In genomic region chr17:28392491-28392890, GRCh38 we compare ENCODE assay signal across 25 cellular contexts. TPM values are rescaled to one million over a fixed set of nuclear protein-coding genes. Genes with fewer than 3 reads are reported as not detected.
DNase-seq lines count a peak whose midpoint lies in the region; FAIRE-seq and TF ChIP-seq lines count a peak whose summit lies in the region.
"Had no signal": no experiment of that assay in that cellular context is flagged by ENCODE, and none has a peak within 500 bp of the region (broad histone marks: within the 10 kb centered on the region; RNA-seq: fewer than 3 reads in every experiment).

No MANE protein-coding gene starts in this region.

- no peak overlapping the region for H3K4me2 ChIP-seq in H9 (ENCODE audit: insufficient read depth, insufficient read length, low read length)
- no peak overlapping the region for H3K4me2 ChIP-seq in endothelial cell of umbilical vein (ENCODE audit: insufficient read depth, low read length)
- no peak overlapping the region for H3K4me2 ChIP-seq in mesenchymal stem cell (ENCODE audit: low read length, poor library complexity, severe bottlenecking)
- H3K4me2 ChIP-seq: BLaER1 treated with 17β-estradiol and CSF1 and Interleukin-3, amounts not matched to agents 10 nM and 100 nM had no signal

- no peak overlapping the region for H4K5ac ChIP-seq in H9 (ENCODE audit: insufficient read length, low read depth, low read length)

- dilution Hi-C loops in endothelial cell of umbilical vein (cut with MboI; ENCODE audit: extremely low pct_ligation_motif_present, low sequenced_read_pairs), result no loop called here

- H3K79me1 ChIP-seq in H9 (ENCODE audit: insufficient read depth, low read depth, low read length, poor library complexity, severe bottlenecking), result no peaks in the 10 kb centered on the region
- H3K79me1 ChIP-seq in mesenchymal stem cell (replicated peaks; ENCODE audit: low read length, poor library complexity, severe bottlenecking), result no peaks in the 10 kb centered on the region

- H3K4ac ChIP-seq in H9 (ENCODE audit: low read depth, low read length) (no peak overlapping the region), mesenchymal stem cell (ENCODE audit: low read depth in 1 of 2, low read length in 2 of 2) (no peak overlapping the region)

- no TSS peak for BruUV-seq in endothelial cell of umbilical vein (replicated peaks; lab: Mats Ljungman, UMichigan)

- H2BK5ac ChIP-seq in H9 (ENCODE audit: insufficient read length, low read length), result no peak overlapping the region
- H2BK5ac ChIP-seq in mesenchymal stem cell (ENCODE audit: low read depth, low read length, poor library complexity, severe bottlenecking), result no peak overlapping the region

- H3K14ac ChIP-seq in H9 (ENCODE audit: insufficient read depth, low read length) (no peak overlapping the region; the same call in 1 of the 2 replicates), mesenchymal stem cell (ENCODE audit: low read length in 2 of 2) (no peak overlapping the region)

- POLR2A ChIA-PET in endothelial cell of umbilical vein (lab: Charles Lee), result no interaction called here

- H4K20me1 ChIP-seq in H9 (ENCODE audit: control insufficient read depth, insufficient read depth, insufficient read length) (no peaks in the 10 kb centered on the region), endothelial cell of umbilical vein (replicated peaks; ENCODE audit: control insufficient read depth, extremely low read depth, insufficient read depth, low read length) (no peaks in the 10 kb centered on the region)

- H2BK12ac ChIP-seq in H9 (ENCODE audit: insufficient read length, low read depth, low read length) (no peak overlapping the region), mesenchymal stem cell (ENCODE audit: low read length in 2 of 2) (no peak overlapping the region)

- H3K36me3 Mint-ChIP-seq in H9 (ENCODE audit: insufficient read depth in 1 of 3, low read depth in 3 of 3), result peaks cover 0 to 3% (median 0%) of the 10 kb centered on the region in 3 experiments; a peak in 2 of 7 replicates

- intact Hi-C loops in endothelial cell of umbilical vein (cut with micrococcal nuclease), result no loop called here

- no peak overlapping the region for H3K27ac ChIP-seq in H9 (ENCODE audit: insufficient read length, low read depth, low read length)
- H3K27ac ChIP-seq in endothelial cell of umbilical vein (ENCODE audit: insufficient read depth, low read depth, low read length), result no peak overlapping the region
- no peak overlapping the region for H3K27ac ChIP-seq in mesenchymal stem cell (ENCODE audit: low read length, poor library complexity, severe bottlenecking)
- H3K27ac ChIP-seq: 22Rv1; BLaER1 treated with 17β-estradiol and CSF1 and Interleukin-3, amounts not matched to agents 10 nM and 100 nM; RWPE1 had no signal

- H3K9me3 ChIP-seq in H9 (ENCODE audit: control insufficient read depth, low read depth, low read length) (no peaks in the 10 kb centered on the region), endothelial cell of umbilical vein (replicated peaks; ENCODE audit: control insufficient read depth, insufficient read depth, low read length) (no peaks in the 10 kb centered on the region), mesenchymal stem cell (ENCODE audit: control insufficient read depth, low read length) (no peaks in the 10 kb centered on the region)
- H3K9me3 ChIP-seq: BLaER1 treated with 17β-estradiol and CSF1 and Interleukin-3, amounts not matched to agents 10 nM and 100 nM; Caco-2 had no signal

- H3K4me1 Mint-ChIP-seq in H9, result peaks cover 0 to 11% of the 10 kb centered on the region in 2 experiments; a peak in 2 of 4 replicates

- no peak overlapping the region for H3K56ac ChIP-seq in H9 (ENCODE audit: insufficient read length, low read depth, low read length)

- no peaks in the 10 kb centered on the region for H3K9me3 Mint-ChIP-seq in H9
- H3K9me3 Mint-ChIP-seq: CD4-positive, alpha-beta memory T cell had no signal

- H2AK5ac ChIP-seq in H9 (ENCODE audit: insufficient read length, low read length), result no peak overlapping the region
- H2AK5ac ChIP-seq in mesenchymal stem cell (ENCODE audit: low read length, severe bottlenecking), result no peak overlapping the region

- H3K79me2 ChIP-seq in H9 (ENCODE audit: insufficient read depth, low read length) (no peaks in the 10 kb centered on the region), endothelial cell of umbilical vein (ENCODE audit: control insufficient read depth, insufficient read depth, low read length) (no peaks in the 10 kb centered on the region)

- TF ChIP-seq CTCF in H9 (conservative IDR thresholded peaks at IDR 0.05) (no peak), endothelial cell of umbilical vein (IDR thresholded peaks at IDR 0.05; ENCODE audit: extremely low read depth in 1 of 2, insufficient read depth in 1 of 2, low read depth in 1 of 2, low read length in 2 of 2) (no peak)

- H2BK20ac ChIP-seq in H9 (ENCODE audit: low read depth, low read length, poor library complexity, severe bottlenecking), result no peak overlapping the region

- H3K4me3 ChIP-seq in endothelial cell of umbilical vein (replicated peaks in 1 of 3; ENCODE audit: insufficient read depth in 1 of 3, low read depth in 1 of 3, low read length in 3 of 3), result no peak overlapping the region
- no peak overlapping the region for H3K4me3 ChIP-seq in mesenchymal stem cell (ENCODE audit: insufficient read depth in 1 of 2, low read depth in 1 of 2, low read length in 2 of 2)
- H3K4me3 ChIP-seq: BLaER1 treated with 17β-estradiol and CSF1 and Interleukin-3, amounts not matched to agents 10 nM and 100 nM had no signal

- H3K23me2 ChIP-seq in H9 (ENCODE audit: insufficient read length, low read depth, low read length, poor library complexity, severe bottlenecking), result no peaks in the 10 kb centered on the region

- FAIRE-seq in endothelial cell of umbilical vein (lab: Jason Lieb, UNC), result no peak
- FAIRE-seq: GM18507, HTR-8/SVneo had no signal

- H4K8ac ChIP-seq in H9 (replicated peaks; ENCODE audit: insufficient read length, low read depth, low read length) (no peak overlapping the region), mesenchymal stem cell (ENCODE audit: low read length) (no peak overlapping the region)

- no peak overlapping the region for H3K4me3 Mint-ChIP-seq in H9
- H3K4me3 Mint-ChIP-seq: CD4-positive, alpha-beta memory T cell had no signal

- peak; percentile 55 for DNase-seq in AG20443 (ENCODE audit: low spot score)
- peak; percentile 46 for DNase-seq in H9
- DNase-seq in endothelial cell of umbilical vein (ENCODE audit: low read depth, low spot score), result peak; percentile 20
- DNase-seq in mesenchymal stem cell, result no peak
- no peak for DNase-seq in H4 (ENCODE audit: low spot score)
- no peak for DNase-seq in foreskin melanocyte
- DNase-seq in effector CD8-positive, alpha-beta T cell (lab: John Stamatoyannopoulos, UW), result no peak
- DNase-seq in NCI-H774 (lab: John Stamatoyannopoulos, UW), result no peak
- DNase-seq: ACHN; Caco-2; CD4-positive, alpha-beta memory T cell; DND-41; KG1; NCI-H1092 treated with DMSO at 0.1 percent for 48 hours; NCI-H1436 treated with DMSO at 0.1 percent for 48 hours; NCI-H1930; NCI-H510A treated with DMSO at 0.1 percent for 48 hours; NCI-H748 treated with DMSO at 0.1 percent for 48 hours; NK-92 treated with Interleukin-12 subunit alpha and Interleukin-12 subunit beta, amount 100 ng/mL, for 24 hours; SIG-M5 had no signal

- H3K9ac ChIP-seq in H9 (ENCODE audit: extremely low read depth, insufficient read length, low read length), result no peak overlapping the region
- no peak overlapping the region for H3K9ac ChIP-seq in endothelial cell of umbilical vein (replicated peaks; ENCODE audit: extremely low read depth, insufficient read depth, low read length)
- H3K9ac ChIP-seq in mesenchymal stem cell (ENCODE audit: low read length), result peak overlapping the region; percentile 1
- H3K9ac ChIP-seq: BLaER1 treated with 17β-estradiol and CSF1 and Interleukin-3, amounts not matched to agents 10 nM and 100 nM had no signal

- TF ChIP-seq POLR2A in endothelial cell of umbilical vein (IDR thresholded peaks at IDR 0.05; ENCODE audit: low read depth, low read length), result no peak

- CTCF ChIA-PET in endothelial cell of umbilical vein (lab: Charles Lee), result interaction anchor here (1.9 kb wide), 1 partner anchor 24 kb away, joined by 11 read pairs; no protein-coding TSS in a partner anchor

- H3T11ph ChIP-seq in H9 (ENCODE audit: low read length), result no peak overlapping the region

- no peaks in the 10 kb centered on the region for H3K9me1 ChIP-seq in endothelial cell of umbilical vein (replicated peaks; ENCODE audit: control insufficient read depth, extremely low read depth, insufficient read depth, low read length)

- H4K91ac ChIP-seq in H9 (ENCODE audit: insufficient read length, low read depth, low read length) (no peak overlapping the region), mesenchymal stem cell (ENCODE audit: low read length) (no peak overlapping the region)

- no peaks in the 10 kb centered on the region for H3K27me3 ChIP-seq in H9 (ENCODE audit: insufficient read depth, low read length)
- no peaks in the 10 kb centered on the region for H3K27me3 ChIP-seq in endothelial cell of umbilical vein (ENCODE audit: control insufficient read depth in 2 of 2, insufficient read depth in 2 of 2, low read length in 2 of 2)
- H3K27me3 ChIP-seq in mesenchymal stem cell (ENCODE audit: control insufficient read depth in 1 of 2, insufficient read depth in 1 of 2, low read length in 2 of 2), result no peaks in the 10 kb centered on the region
- H3K27me3 ChIP-seq: BLaER1 treated with 17β-estradiol and CSF1 and Interleukin-3, amounts not matched to agents 10 nM and 100 nM had no signal

- H3K36me3 ChIP-seq in endothelial cell of umbilical vein (ENCODE audit: control insufficient read depth in 2 of 2, extremely low read depth in 1 of 2, insufficient read depth in 2 of 2, low read length in 2 of 2) (peaks cover 0 to 2% of the 10 kb centered on the region in 2 experiments), mesenchymal stem cell (ENCODE audit: control insufficient read depth in 1 of 2, insufficient read depth in 2 of 2, low read depth in 1 of 2, low read length in 2 of 2) (peaks cover 17 to 34% of the 10 kb centered on the region in 2 experiments)

- H2BK120ac ChIP-seq in H9 (ENCODE audit: low read depth, low read length, poor library complexity, severe bottlenecking) (no peak overlapping the region), mesenchymal stem cell (ENCODE audit: low read depth, low read length) (no peak overlapping the region)

- no peak overlapping the region for H2AFZ ChIP-seq in H9 (ENCODE audit: low read length)
- no peak overlapping the region for H2AFZ ChIP-seq in endothelial cell of umbilical vein (ENCODE audit: low read depth, low read length)
- H2AFZ ChIP-seq in mesenchymal stem cell (ENCODE audit: low read depth, low read length), result no peak overlapping the region

- H3K4me1 ChIP-seq in H9 (ENCODE audit: insufficient read depth, low read length) (no peaks in the 10 kb centered on the region), endothelial cell of umbilical vein (ENCODE audit: control insufficient read depth, extremely low read depth, insufficient read depth, low read length) (peaks cover 4% of the 10 kb centered on the region), mesenchymal stem cell (ENCODE audit: control insufficient read depth, insufficient read depth, low read depth, low read length) (peaks cover 3% of the 10 kb centered on the region)

- H2BK15ac ChIP-seq in H9 (ENCODE audit: low read depth, low read length) (no peak overlapping the region), mesenchymal stem cell (ENCODE audit: low read depth, poor library complexity, severe bottlenecking) (no peak overlapping the region)

- H3K27me3 Mint-ChIP-seq in H9 (ENCODE audit: low read depth), result peaks cover 16% of the 10 kb centered on the region
- H3K27me3 Mint-ChIP-seq: CD4-positive, alpha-beta memory T cell had no signal

- no peak overlapping the region for H3K23ac ChIP-seq in H9 (ENCODE audit: insufficient read length, low read depth, low read length)
- H3K23ac ChIP-seq in mesenchymal stem cell (ENCODE audit: low read length in 2 of 2), result no peak overlapping the region

- peak overlapping the region in 1 of 3 experiments; percentile 40; a peak in 1 of 7 replicates for H3K27ac Mint-ChIP-seq in H9
- H3K27ac Mint-ChIP-seq: CD4-positive, alpha-beta memory T cell had no signal

- WGBS in H9 (ENCODE audit: extremely low coverage, insufficient read length, low lambda C conversion rate), result no CpG with 5 or more reads among the region's 10 CpGs
- WGBS in mesenchymal stem cell, result 69% methylated on average over 10 of the region's 10 CpGs

- no peak overlapping the region for H3K18ac ChIP-seq in H9 (ENCODE audit: insufficient read length, low read depth, low read length)
- no peak overlapping the region for H3K18ac ChIP-seq in mesenchymal stem cell (ENCODE audit: low read depth in 1 of 2, low read length in 2 of 2)

RNA-seq across cellular contexts. Expression of gene SLC46A1, which starts 13.5 kb away (rescaled TPM):
- total RNA-seq in H9 (2021) (8.7 and 9.1 TPM in 2 replicates), endothelial cell of umbilical vein (1.8 and 4.1 TPM in 2 replicates)
- polyA plus RNA-seq in endothelial cell of umbilical vein, result 2.2 and 2.6 TPM in 2 replicates
- polyA plus RNA-seq in endothelial cell of umbilical vein (2011; cell fraction: cytosol; rRNA removed), result 1.7 and 2.0 TPM in 2 replicates
- polyA plus RNA-seq in endothelial cell of umbilical vein (2011; cell fraction: nucleus; rRNA removed), result 1.4 and 2.9 TPM in 2 replicates
- polyA plus RNA-seq in endothelial cell of umbilical vein (2012), result 3.9 and 4.2 TPM in 2 replicates
- 3.9 and 4.3 TPM in 2 replicates for polyA minus RNA-seq in endothelial cell of umbilical vein
- 15.4 TPM for polyA minus RNA-seq in endothelial cell of umbilical vein (2011; cell fraction: cytosol; rRNA and poly(A)+ RNA removed)
- 1.3 and 3.6 TPM in 2 replicates for polyA minus RNA-seq in endothelial cell of umbilical vein (2011; cell fraction: nucleus; rRNA and poly(A)+ RNA removed)
- polyA plus RNA-seq in mesenchymal stem cell (2013, experiment 1 of 2), result 3.4 TPM
- 3.4 TPM for polyA plus RNA-seq in mesenchymal stem cell (2013, experiment 2 of 2)
- total RNA-seq in H4 (2014; rRNA removed; shearing (Covaris generic)), result 4.7 and 4.9 TPM in 2 replicates

RNA-seq across cellular contexts. Expression of gene SARM1, which starts 21.0 kb away (rescaled TPM):
- 5.1 and 5.4 TPM in 2 replicates for total RNA-seq in H9 (2021)
- total RNA-seq in endothelial cell of umbilical vein, result 4.6 and 7.0 TPM in 2 replicates
- polyA plus RNA-seq in endothelial cell of umbilical vein, result 5.6 and 7.0 TPM in 2 replicates
- 5.0 and 5.3 TPM in 2 replicates for polyA plus RNA-seq in endothelial cell of umbilical vein (2011; cell fraction: cytosol; rRNA removed)
- polyA plus RNA-seq in endothelial cell of umbilical vein (2011; cell fraction: nucleus; rRNA removed), result 15.8 and 17.6 TPM in 2 replicates
- 3.9 and 5.7 TPM in 2 replicates for polyA plus RNA-seq in endothelial cell of umbilical vein (2012)
- polyA minus RNA-seq in endothelial cell of umbilical vein, result 9.7 and 14.9 TPM in 2 replicates
- 4.3 TPM for polyA minus RNA-seq in endothelial cell of umbilical vein (2011; cell fraction: cytosol; rRNA and poly(A)+ RNA removed)
- 7.5 and 9.3 TPM in 2 replicates for polyA minus RNA-seq in endothelial cell of umbilical vein (2011; cell fraction: nucleus; rRNA and poly(A)+ RNA removed)
- polyA plus RNA-seq in mesenchymal stem cell (2013, experiment 1 of 2), result 4.1 TPM
- 3.9 TPM for polyA plus RNA-seq in mesenchymal stem cell (2013, experiment 2 of 2)
- total RNA-seq in H4 (2014; rRNA removed; shearing (Covaris generic)), result 8.7 and 11.2 TPM in 2 replicates

RNA-seq across cellular contexts. Expression of gene VTN, which starts 22.4 kb away (rescaled TPM):
- total RNA-seq in H9 (2021), result 0.13 TPM in 1 of 2 replicates, not detected in the other
- not detected in 2 replicates for total RNA-seq in endothelial cell of umbilical vein
- 0.68 and 1.1 TPM in 2 replicates for polyA plus RNA-seq in endothelial cell of umbilical vein
- 0.26 and 0.55 TPM in 2 replicates for polyA plus RNA-seq in endothelial cell of umbilical vein (2011; cell fraction: cytosol; rRNA removed)
- 0.68 and 0.77 TPM in 2 replicates for polyA plus RNA-seq in endothelial cell of umbilical vein (2011; cell fraction: nucleus; rRNA removed)
- 0.31 and 0.40 TPM in 2 replicates for polyA plus RNA-seq in endothelial cell of umbilical vein (2012)
- 0.34 TPM in 1 of 2 replicates, not detected in the other for polyA minus RNA-seq in endothelial cell of umbilical vein
- polyA minus RNA-seq in endothelial cell of umbilical vein (2011; cell fraction: cytosol; rRNA and poly(A)+ RNA removed), result 16.3 TPM
- polyA minus RNA-seq in endothelial cell of umbilical vein (2011; cell fraction: nucleus; rRNA and poly(A)+ RNA removed), result 0.34 TPM in 1 of 2 replicates, not detected in the other
- polyA plus RNA-seq in mesenchymal stem cell (2013, experiment 1 of 2), result 0.76 TPM
- 0.58 TPM for polyA plus RNA-seq in mesenchymal stem cell (2013, experiment 2 of 2)
- not detected in 2 replicates for total RNA-seq in H4 (2014; rRNA removed; shearing (Covaris generic))
- polyA plus RNA-seq: CD4-positive, alpha-beta memory T cell had no signal

RNA-seq across cellular contexts. Expression of gene SEBOX, which starts 27.5 kb away (rescaled TPM):
- total RNA-seq in H9 (2021) (not detected in 2 replicates), endothelial cell of umbilical vein (not detected in 2 replicates)
- not detected in 2 replicates for polyA plus RNA-seq in endothelial cell of umbilical vein
- polyA plus RNA-seq in endothelial cell of umbilical vein (2011; cell fraction: cytosol; rRNA removed), result not detected in 2 replicates
- not detected in 2 replicates for polyA plus RNA-seq in endothelial cell of umbilical vein (2011; cell fraction: nucleus; rRNA removed)
- not detected in 2 replicates for polyA plus RNA-seq in endothelial cell of umbilical vein (2012)
- polyA minus RNA-seq in endothelial cell of umbilical vein, result not detected in 2 replicates
- not detected for polyA minus RNA-seq in endothelial cell of umbilical vein (2011; cell fraction: cytosol; rRNA and poly(A)+ RNA removed)
- polyA minus RNA-seq in endothelial cell of umbilical vein (2011; cell fraction: nucleus; rRNA and poly(A)+ RNA removed), result not detected in 2 replicates
- not detected for polyA plus RNA-seq in mesenchymal stem cell (2013, experiment 1 of 2)
- not detected for polyA plus RNA-seq in mesenchymal stem cell (2013, experiment 2 of 2)
- total RNA-seq in H4 (2014; rRNA removed; shearing (Covaris generic)), result not detected in 2 replicates
- total RNA-seq: Caco-2; CD4-positive, alpha-beta memory T cell had no signal
- polyA plus RNA-seq: CD4-positive, alpha-beta memory T cell had no signal

RNA-seq across cellular contexts. Expression of gene POLDIP2, which starts 35.2 kb away (rescaled TPM):
- 82.8 and 83.3 TPM in 2 replicates for total RNA-seq in H9 (2021)
- 81.0 and 85.2 TPM in 2 replicates for total RNA-seq in endothelial cell of umbilical vein
- 82.6 and 90.3 TPM in 2 replicates for polyA plus RNA-seq in endothelial cell of umbilical vein
- 82.3 and 91.8 TPM in 2 replicates for polyA plus RNA-seq in endothelial cell of umbilical vein (2011; cell fraction: cytosol; rRNA removed)
- 47.2 and 50.1 TPM in 2 replicates for polyA plus RNA-seq in endothelial cell of umbilical vein (2011; cell fraction: nucleus; rRNA removed)
- polyA plus RNA-seq in endothelial cell of umbilical vein (2012), result 95.9 and 115 TPM in 2 replicates
- 77.3 and 80.7 TPM in 2 replicates for polyA minus RNA-seq in endothelial cell of umbilical vein
- polyA minus RNA-seq in endothelial cell of umbilical vein (2011; cell fraction: cytosol; rRNA and poly(A)+ RNA removed), result 86.2 TPM
- 16.5 and 17.9 TPM in 2 replicates for polyA minus RNA-seq in endothelial cell of umbilical vein (2011; cell fraction: nucleus; rRNA and poly(A)+ RNA removed)
- 67.8 TPM for polyA plus RNA-seq in mesenchymal stem cell (2013, experiment 1 of 2)
- 67.2 TPM for polyA plus RNA-seq in mesenchymal stem cell (2013, experiment 2 of 2)
- total RNA-seq in H4 (2014; rRNA removed; shearing (Covaris generic)), result 108 and 110 TPM in 2 replicates

Comparison
In these comparisons a context has a peak if more than half of its experiments do, and no peak if none do; other contexts are left out.
1. DNase-seq: peak in AG20443 (single experiment), H9 (single experiment) and endothelial cell of umbilical vein (single experiment); none in mesenchymal stem cell (single experiment), H4 (single experiment), foreskin melanocyte (single experiment), effector CD8-positive, alpha-beta T cell (single experiment) and NCI-H774 (single experiment).